Comparison of ENCODE assay signal across 17 cellular contexts in genomic region chr6:24859132-24859531, GRCh38.
DNase-seq lines count a peak whose midpoint lies in the region; ATAC-seq, FAIRE-seq and TF ChIP-seq lines count a peak whose summit lies in the region.
"Had no signal": no experiment of that assay in that cellular context is flagged by ENCODE, and none has a peak within 500 bp of the region (broad histone marks: within the 10 kb centered on the region; RNA-seq: fewer than 3 reads in every experiment).

No MANE protein-coding gene starts in this region.

- no peaks in the 10 kb centered on the region for H3K9me3 Mint-ChIP-seq in T-helper 1 cell treated with Interleukin-12 subunit alpha and Interleukin-12 subunit beta and Interleukin-4 antibody, amounts not matched to agents 30 μg/mL and 1 μg/mL, for 36 hours
- H3K9me3 Mint-ChIP-seq in CD8-positive, alpha-beta T cell: no peaks in the 10 kb centered on the region
- no peaks in the 10 kb centered on the region for H3K9me3 Mint-ChIP-seq in activated T-helper 2 cell treated with anti-CD3 and anti-CD28 coated beads, Interferon-gamma antibody, Interleukin-2, Interleukin-4, amounts not matched to agents 10 μg/mL and 5 μg/mL and 100 μg/mL, durations not matched to agents 14 hours and 24 hours and 36 hours
- H3K9me3 Mint-ChIP-seq in naive B cell (no peaks in the 10 kb centered on the region), neural progenitor cell (no peaks in the 10 kb centered on the region)

- TF ChIP-seq EP300 in stomach (IDR thresholded peaks at IDR 0.05): no peak

- POLR2A ChIA-PET in CD8-positive, alpha-beta T cell (lab: Charles Lee): interaction anchor here (0.7 to 4.5 kb wide), 5 partner anchors 46 to 150 kb away, joined by 3 to 19 read pairs (median 3); no protein-coding TSS in a partner anchor

- H3K9ac ChIP-seq in neural progenitor cell: no peak overlapping the region

- no peaks in the 10 kb centered on the region for H3K79me2 ChIP-seq in neural progenitor cell (ENCODE audit: low read depth)

- no peaks in the 10 kb centered on the region for H3K27me3 ChIP-seq in CD8-positive, alpha-beta T cell (ENCODE audit: insufficient read depth, low read length)
- H3K27me3 ChIP-seq in neural progenitor cell (no peaks in the 10 kb centered on the region), stomach (no peaks in the 10 kb centered on the region)
- H3K27me3 ChIP-seq: SJCRH30 had no signal

- H3K27me3 Mint-ChIP-seq in T-helper 1 cell treated with Interleukin-12 subunit alpha and Interleukin-12 subunit beta and Interleukin-4 antibody, amounts not matched to agents 30 μg/mL and 1 μg/mL, for 36 hours (ENCODE audit: low read depth): no peaks in the 10 kb centered on the region
- no peaks in the 10 kb centered on the region for H3K27me3 Mint-ChIP-seq in CD8-positive, alpha-beta T cell (ENCODE audit: low read depth)
- H3K27me3 Mint-ChIP-seq in activated T-helper 2 cell treated with anti-CD3 and anti-CD28 coated beads, Interferon-gamma antibody, Interleukin-2, Interleukin-4, amounts not matched to agents 10 μg/mL and 5 μg/mL and 100 μg/mL, durations not matched to agents 14 hours and 24 hours and 36 hours (ENCODE audit: low read depth): no peaks in the 10 kb centered on the region
- H3K27me3 Mint-ChIP-seq in naive B cell (no peaks in the 10 kb centered on the region), neural progenitor cell (ENCODE audit: insufficient read depth, low read depth) (peaks cover 6% of the 10 kb centered on the region)

- no peak for TF ChIP-seq CTCF in CD8-positive, alpha-beta T cell (IDR thresholded peaks at IDR 0.05)
- TF ChIP-seq CTCF in neural progenitor cell (IDR thresholded peaks at IDR 0.05) (no peak), D721Med (IDR thresholded peaks at IDR 0.05; ENCODE audit: insufficient read depth, missing control alignments) (no peak), stomach (IDR thresholded peaks at IDR 0.05) (no peak)

- no peaks in the 10 kb centered on the region for H4K20me1 ChIP-seq in neural progenitor cell (ENCODE audit: low read depth)

- no peaks in the 10 kb centered on the region for H3K9me3 ChIP-seq in CD8-positive, alpha-beta T cell (ENCODE audit: low read length)
- no peaks in the 10 kb centered on the region for H3K9me3 ChIP-seq in neural progenitor cell (ENCODE audit: low read depth)
- no peaks in the 10 kb centered on the region for H3K9me3 ChIP-seq in stomach
- H3K9me3 ChIP-seq: Caco-2, SJCRH30 had no signal

- WGBS in stomach, 5 donors: 89 to 94% (median 92%) methylated on average over 5 of the region's 5 CpGs

- no peak overlapping the region for H2AFZ ChIP-seq in neural progenitor cell (replicated peaks)

- peaks cover 8% of the 10 kb centered on the region for H3F3A ChIP-seq in neural progenitor cell (ENCODE audit: low read depth)

- H3K36me3 ChIP-seq in CD8-positive, alpha-beta T cell (ENCODE audit: insufficient read depth, low read length): peaks cover 70% of the 10 kb centered on the region
- H3K36me3 ChIP-seq in neural progenitor cell: no peaks in the 10 kb centered on the region
- peaks cover 0 to 50% (median 25%) of the 10 kb centered on the region in 4 donors for H3K36me3 ChIP-seq in stomach
- H3K36me3 ChIP-seq: SJCRH30 had no signal

- CTCF ChIA-PET in CD8-positive, alpha-beta T cell (lab: Charles Lee): interaction anchor here (1.0 to 7.5 kb wide), 9 partner anchors 26 to 212 kb away, joined by 3 to 119 read pairs (median 4); partner anchors contain the start of gene RIPOR2

- peak overlapping the region; percentile 92 for H3K27ac Mint-ChIP-seq in T-helper 1 cell treated with Interleukin-12 subunit alpha and Interleukin-12 subunit beta and Interleukin-4 antibody, amounts not matched to agents 30 μg/mL and 1 μg/mL, for 36 hours
- H3K27ac Mint-ChIP-seq in CD8-positive, alpha-beta T cell: peak overlapping the region; percentile 96
- peak overlapping the region; percentile 40 for H3K27ac Mint-ChIP-seq in activated T-helper 2 cell treated with anti-CD3 and anti-CD28 coated beads, Interferon-gamma antibody, Interleukin-2, Interleukin-4, amounts not matched to agents 10 μg/mL and 5 μg/mL and 100 μg/mL, durations not matched to agents 14 hours and 24 hours and 36 hours
- peak overlapping the region; percentile 73 to 98 (median 92) for H3K27ac Mint-ChIP-seq in naive B cell
- no peak overlapping the region for H3K27ac Mint-ChIP-seq in neural progenitor cell

- H3K4me3 Mint-ChIP-seq in T-helper 1 cell treated with Interleukin-12 subunit alpha and Interleukin-12 subunit beta and Interleukin-4 antibody, amounts not matched to agents 30 μg/mL and 1 μg/mL, for 36 hours: peak overlapping the region; percentile 77
- H3K4me3 Mint-ChIP-seq in CD8-positive, alpha-beta T cell: peak overlapping the region; percentile 71
- no peak overlapping the region for H3K4me3 Mint-ChIP-seq in activated T-helper 2 cell treated with anti-CD3 and anti-CD28 coated beads, Interferon-gamma antibody, Interleukin-2, Interleukin-4, amounts not matched to agents 10 μg/mL and 5 μg/mL and 100 μg/mL, durations not matched to agents 14 hours and 24 hours and 36 hours (ENCODE audit: low read depth)
- H3K4me3 Mint-ChIP-seq in naive B cell: peak overlapping the region in 7 of 8 donors; percentile 39 to 89 (median 73)
- no peak overlapping the region for H3K4me3 Mint-ChIP-seq in neural progenitor cell

- no peak for TF ChIP-seq POLR2A in stomach (IDR thresholded peaks at IDR 0.05)

- peaks cover 62% of the 10 kb centered on the region for H3K36me3 Mint-ChIP-seq in T-helper 1 cell treated with Interleukin-12 subunit alpha and Interleukin-12 subunit beta and Interleukin-4 antibody, amounts not matched to agents 30 μg/mL and 1 μg/mL, for 36 hours (ENCODE audit: low read depth)
- H3K36me3 Mint-ChIP-seq in CD8-positive, alpha-beta T cell: peaks cover 89% of the 10 kb centered on the region
- peaks cover 57% of the 10 kb centered on the region for H3K36me3 Mint-ChIP-seq in activated T-helper 2 cell treated with anti-CD3 and anti-CD28 coated beads, Interferon-gamma antibody, Interleukin-2, Interleukin-4, amounts not matched to agents 10 μg/mL and 5 μg/mL and 100 μg/mL, durations not matched to agents 14 hours and 24 hours and 36 hours (ENCODE audit: low read depth)
- peaks cover 40 to 44% of the 10 kb centered on the region in 2 donors for H3K36me3 Mint-ChIP-seq in naive B cell
- H3K36me3 Mint-ChIP-seq in neural progenitor cell: no peaks in the 10 kb centered on the region

- no peak for FAIRE-seq in D721Med (lab: Jason Lieb, UNC)
- FAIRE-seq: bronchial epithelial cell, H54 had no signal

- peaks cover 76% of the 10 kb centered on the region for H3K4me1 Mint-ChIP-seq in T-helper 1 cell treated with Interleukin-12 subunit alpha and Interleukin-12 subunit beta and Interleukin-4 antibody, amounts not matched to agents 30 μg/mL and 1 μg/mL, for 36 hours (ENCODE audit: low read depth)
- peaks cover 86% of the 10 kb centered on the region for H3K4me1 Mint-ChIP-seq in CD8-positive, alpha-beta T cell (ENCODE audit: low read depth)
- H3K4me1 Mint-ChIP-seq in activated T-helper 2 cell treated with anti-CD3 and anti-CD28 coated beads, Interferon-gamma antibody, Interleukin-2, Interleukin-4, amounts not matched to agents 10 μg/mL and 5 μg/mL and 100 μg/mL, durations not matched to agents 14 hours and 24 hours and 36 hours (ENCODE audit: low read depth): peaks cover 64% of the 10 kb centered on the region
- H3K4me1 Mint-ChIP-seq in naive B cell: peaks cover 66 to 98% (median 75%) of the 10 kb centered on the region in 3 donors
- peaks cover 12% of the 10 kb centered on the region for H3K4me1 Mint-ChIP-seq in neural progenitor cell

- H3K4me3 ChIP-seq in CD8-positive, alpha-beta T cell (ENCODE audit: low read depth, low read length): no peak overlapping the region
- H3K4me3 ChIP-seq in neural progenitor cell (no peak overlapping the region), stomach (no peak overlapping the region)
- H3K4me3 ChIP-seq: SJCRH30 had no signal

- intact Hi-C loops in CD8-positive, alpha-beta T cell (cut with DNase I, micrococcal nuclease): loop anchor here in 1 of 2 experiments (2.0 kb wide), 1 partner anchor 42 kb away; no protein-coding TSS in a partner anchor
- intact Hi-C loops in activated T-helper 2 cell treated with anti-CD3 and anti-CD28 coated beads, Interferon-gamma antibody, Interleukin-2, Interleukin-4, amounts not matched to agents 10 μg/mL and 5 μg/mL and 100 μg/mL, durations not matched to agents 14 hours and 24 hours and 36 hours (cut with micrococcal nuclease): loop anchor here (5.0 kb wide), 1 partner anchor 308 kb away; no protein-coding TSS in a partner anchor
- intact Hi-C loops in stomach (cut with DNase I; ENCODE audit: low total_unique reads): loop anchor here (10.0 kb wide), 1 partner anchor 156 kb away; no protein-coding TSS in a partner anchor

- H3K27ac ChIP-seq in CD8-positive, alpha-beta T cell (ENCODE audit: low read depth, low read length): peak overlapping the region; percentile 50
- no peak overlapping the region for H3K27ac ChIP-seq in neural progenitor cell
- peak overlapping the region in 2 of 5 donors; percentile 73 to 84 for H3K27ac ChIP-seq in stomach
- H3K27ac ChIP-seq: 22Rv1, foreskin keratinocyte, HL-60, SJCRH30 had no signal

- DNase-seq in T-helper 1 cell: no peak
- DNase-seq in CD8-positive, alpha-beta T cell: peak in 1 of 7 experiments; percentile 47
- DNase-seq in activated T-helper 2 cell treated with anti-CD3 and anti-CD28 coated beads, Interferon-gamma antibody, Interleukin-2, Interleukin-4, amounts not matched to agents 10 μg/mL and 5 μg/mL and 100 μg/mL, durations not matched to agents 14 hours and 24 hours and 36 hours (ENCODE audit: low spot score): no peak
- no peak for DNase-seq in naive B cell
- DNase-seq in neural progenitor cell (ENCODE audit: low spot score): no peak
- no peak for DNase-seq in D721Med (ENCODE audit: insufficient read length, low spot score)
- no peak for DNase-seq in stomach
- DNase-seq: Caco-2, NCI-H2081 treated with DMSO at 0.1 percent for 48 hours, NCI-H774, SJCRH30 had no signal

- H3K4me2 ChIP-seq in neural progenitor cell: no peak overlapping the region

- H3K4me1 ChIP-seq in CD8-positive, alpha-beta T cell (ENCODE audit: insufficient read depth, low read length): peaks cover 86% of the 10 kb centered on the region
- H3K4me1 ChIP-seq in neural progenitor cell (peaks cover 10% of the 10 kb centered on the region), stomach (peaks cover 11 to 38% (median 23%) of the 10 kb centered on the region in 4 donors)
- H3K4me1 ChIP-seq: Caco-2 had no signal

- no peak for ATAC-seq in CD8-positive, alpha-beta T cell
- no peak for ATAC-seq in naive B cell (ENCODE audit: low read depth in 2 of 2)

Comparison
In these comparisons a context has a peak if more than half of its experiments do, and no peak if none do; other contexts are left out.
1. H3K4me3 Mint-ChIP-seq: peak in T-helper 1 cell treated with Interleukin-12 subunit alpha and Interleukin-12 subunit beta and Interleukin-4 antibody, amounts not matched to agents 30 μg/mL and 1 μg/mL, for 36 hours (single experiment), CD8-positive, alpha-beta T cell (single experiment) and naive B cell (7 of 8); none in activated T-helper 2 cell treated with anti-CD3 and anti-CD28 coated beads, Interferon-gamma antibody, Interleukin-2, Interleukin-4, amounts not matched to agents 10 μg/mL and 5 μg/mL and 100 μg/mL, durations not matched to agents 14 hours and 24 hours and 36 hours (single experiment) and neural progenitor cell (single experiment).